In the genomic region with DNA sequence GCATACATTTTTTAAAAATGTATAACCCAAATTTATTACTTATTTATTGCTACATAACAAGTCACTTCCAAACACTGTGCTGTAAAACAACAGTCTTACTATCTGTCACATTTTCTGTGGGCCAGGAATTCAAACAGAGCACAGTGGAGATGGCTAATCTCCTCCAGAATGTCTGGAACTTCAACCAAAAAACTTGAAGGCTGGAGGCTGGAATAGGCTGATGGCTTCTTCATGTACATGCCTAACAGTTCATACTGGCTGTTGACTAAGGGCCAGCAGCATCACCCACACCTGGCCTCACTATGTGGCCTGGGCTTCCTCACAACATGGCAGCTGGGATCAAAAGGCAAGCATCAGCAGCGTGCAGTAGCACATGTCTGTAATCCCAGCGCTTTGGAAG, we compare ENCODE assay signal across 26 cellular contexts.
"Had no signal": no experiment of that assay in that cellular context is flagged by ENCODE, and none has a peak within 500 bp of the region (broad histone marks: within the 10 kb centered on the region; RNA-seq: fewer than 3 reads in every experiment).

No MANE protein-coding gene starts in this region.

- H2AFZ ChIP-seq: hepatocyte had no signal

- H3K4me2 ChIP-seq: hepatocyte, smooth muscle cell had no signal

- FAIRE-seq: kidney had no signal

- H3K9me3 ChIP-seq: colonic mucosa, esophagus squamous epithelium, gastroesophageal sphincter, heart left ventricle, left lung, ovary, right lobe of liver, suprapubic skin, transverse colon had no signal

- H3K27ac ChIP-seq: colonic mucosa, foreskin keratinocyte, hepatocyte, left lung, ovary, right lobe of liver, suprapubic skin had no signal

- H3K4me3 ChIP-seq: colonic mucosa, esophagus squamous epithelium, gastroesophageal sphincter, heart left ventricle, hepatocyte, left lung, ovary, right lobe of liver, smooth muscle cell, suprapubic skin, transverse colon had no signal

- H3K27me3 ChIP-seq: colonic mucosa, esophagus squamous epithelium, gastroesophageal sphincter, heart left ventricle, hepatocyte, left lung, ovary, right lobe of liver, suprapubic skin, transverse colon had no signal

- H3K36me3 ChIP-seq: colonic mucosa, esophagus squamous epithelium, gastroesophageal sphincter, heart left ventricle, left lung, ovary, right lobe of liver, suprapubic skin, transverse colon had no signal

- DNase-seq: colonic mucosa; effector CD8-positive, alpha-beta T cell; endodermal cell; esophagus squamous epithelium; foreskin keratinocyte; heart left ventricle; kidney; left cardiac atrium; left lung; naive thymus-derived CD8-positive, alpha-beta T cell; nephron progenitor cell; nucleus accumbens; ovary; posterior cingulate gyrus; right lobe of liver; stimulated activated CD4-positive, alpha-beta T cell treated with anti-CD3 and anti-CD28 coated beads, Interleukin-12 subunit alpha, Interleukin-12 subunit beta, amount 100 ng/mL, for 4 hours; stimulated activated CD4-positive, alpha-beta T cell treated with anti-CD3 and anti-CD28 coated beads, Interleukin-1b, Interleukin-23, amount 100 ng/mL, for 48 hours; stimulated activated CD4-positive, alpha-beta T cell treated with anti-CD3 and anti-CD28 coated beads, Interleukin-4, amount 100 ng/mL, for 1 hour; stimulated activated CD8-positive, alpha-beta memory T cell treated with anti-CD3 and anti-CD28 coated beads, Interleukin-4, amount 100 ng/mL, for 48 hours; stimulated activated naive CD4-positive, alpha-beta T cell; stimulated activated naive CD8-positive, alpha-beta T cell treated with anti-CD3 and anti-CD28 coated beads, Interleukin-15, amount 100 ng/mL, for 72 hours; transverse colon had no signal
